Comparison of ENCODE assay signal across 21 cellular contexts in genomic region chr2:151292546-151292945, GRCh38.
"Had no signal": no experiment of that assay in that cellular context is flagged by ENCODE, and none has a peak within 500 bp of the region (broad histone marks: within the 10 kb centered on the region; RNA-seq: fewer than 3 reads in every experiment).

No MANE protein-coding gene starts in this region.

- DNase-seq: KBM-7, MV-4-11, NCI-H1092, NCI-H1105 treated with DMSO at 0.1 percent for 48 hours, NCI-H1417 treated with DMSO at 0.1 percent for 48 hours, NCI-H146, NCI-H1694 treated with DMSO at 0.1 percent for 48 hours, NCI-H1930, NCI-H2081, NCI-H2107, NCI-H2227 treated with DMSO at 0.1 percent for 48 hours, NCI-H510A, NCI-H524 treated with DMSO at 0.1 percent for 48 hours, NCI-H69, NCI-H774, Right ventricle myocardium superior, RPMI8226, SIG-M5 had no signal

- H3K27me3 ChIP-seq: SJSA1 had no signal

- H3K27ac ChIP-seq: HL-60, SJSA1, SK-N-MC had no signal

- H3K9me3 ChIP-seq: SJSA1 had no signal

- H3K4me3 ChIP-seq: SJSA1, SK-N-MC had no signal
